Comparison of ENCODE assay signal across 1 cellular context in the genomic region with DNA sequence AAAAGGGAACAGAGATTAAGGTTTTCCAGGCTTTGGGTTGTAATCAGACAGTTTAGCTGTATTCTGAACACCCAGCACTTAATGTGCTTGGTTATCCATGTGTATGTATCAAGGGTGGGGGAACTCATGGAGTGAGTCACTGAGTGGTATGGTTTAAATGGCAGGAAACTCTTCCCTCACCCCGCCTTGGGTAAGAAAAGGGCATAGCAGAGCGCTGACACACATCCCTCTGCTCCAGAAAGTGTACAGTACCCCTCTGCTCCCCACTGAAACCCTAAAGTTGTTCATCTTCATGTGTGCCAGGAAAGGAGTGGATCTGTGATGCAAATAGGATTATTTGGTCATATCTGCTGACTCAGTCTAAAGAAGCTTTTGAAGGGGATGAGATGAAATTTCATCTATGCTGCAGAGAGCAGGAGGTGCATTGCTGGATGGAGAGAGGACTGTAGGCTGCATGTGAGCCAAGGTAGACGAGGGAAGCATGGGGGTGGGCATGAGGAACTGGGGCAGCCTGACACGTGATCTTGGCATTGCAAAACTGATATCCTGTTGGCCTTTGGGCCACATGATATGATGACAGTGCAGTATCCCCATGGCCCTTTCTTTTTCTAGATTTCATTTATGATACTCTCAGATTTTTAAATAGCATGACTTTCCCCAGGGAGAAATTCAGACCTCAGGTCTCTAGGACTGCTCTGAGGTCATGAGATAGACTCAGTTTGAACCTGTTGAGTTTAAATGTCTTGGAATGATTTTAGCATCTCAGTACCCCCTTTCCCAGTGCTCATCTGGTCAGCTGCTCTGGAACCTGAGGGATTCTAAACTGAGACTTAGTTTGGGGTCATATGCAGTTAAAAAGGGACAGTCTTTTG.
TF ChIP-seq lines count a peak whose summit lies in the region.

No MANE protein-coding gene starts in this region.

TF ChIP-seq in GM12878, 131 proteins besides CTCF, POLR2A, EP300 and RAD21 (continued from another document):
- TF ChIP-seq, protein P1, sequence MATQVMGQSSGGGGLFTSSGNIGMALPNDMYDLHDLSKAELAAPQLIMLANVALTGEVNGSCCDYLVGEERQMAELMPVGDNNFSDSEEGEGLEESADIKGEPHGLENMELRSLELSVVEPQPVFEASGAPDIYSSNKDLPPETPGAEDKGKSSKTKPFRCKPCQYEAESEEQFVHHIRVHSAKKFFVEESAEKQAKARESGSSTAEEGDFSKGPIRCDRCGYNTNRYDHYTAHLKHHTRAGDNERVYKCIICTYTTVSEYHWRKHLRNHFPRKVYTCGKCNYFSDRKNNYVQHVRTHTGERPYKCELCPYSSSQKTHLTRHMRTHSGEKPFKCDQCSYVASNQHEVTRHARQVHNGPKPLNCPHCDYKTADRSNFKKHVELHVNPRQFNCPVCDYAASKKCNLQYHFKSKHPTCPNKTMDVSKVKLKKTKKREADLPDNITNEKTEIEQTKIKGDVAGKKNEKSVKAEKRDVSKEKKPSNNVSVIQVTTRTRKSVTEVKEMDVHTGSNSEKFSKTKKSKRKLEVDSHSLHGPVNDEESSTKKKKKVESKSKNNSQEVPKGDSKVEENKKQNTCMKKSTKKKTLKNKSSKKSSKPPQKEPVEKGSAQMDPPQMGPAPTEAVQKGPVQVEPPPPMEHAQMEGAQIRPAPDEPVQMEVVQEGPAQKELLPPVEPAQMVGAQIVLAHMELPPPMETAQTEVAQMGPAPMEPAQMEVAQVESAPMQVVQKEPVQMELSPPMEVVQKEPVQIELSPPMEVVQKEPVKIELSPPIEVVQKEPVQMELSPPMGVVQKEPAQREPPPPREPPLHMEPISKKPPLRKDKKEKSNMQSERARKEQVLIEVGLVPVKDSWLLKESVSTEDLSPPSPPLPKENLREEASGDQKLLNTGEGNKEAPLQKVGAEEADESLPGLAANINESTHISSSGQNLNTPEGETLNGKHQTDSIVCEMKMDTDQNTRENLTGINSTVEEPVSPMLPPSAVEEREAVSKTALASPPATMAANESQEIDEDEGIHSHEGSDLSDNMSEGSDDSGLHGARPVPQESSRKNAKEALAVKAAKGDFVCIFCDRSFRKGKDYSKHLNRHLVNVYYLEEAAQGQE (IDR thresholded peaks at IDR 0.05; ENCODE audit: low read depth, low read length) = no peak
- TF ChIP-seq FOXM1 (IDR thresholded peaks at IDR 0.05; ENCODE audit: low read depth, low read length) (no peak), MYC (IDR thresholded peaks at IDR 0.05; ENCODE audit: insufficient read depth, insufficient read length, insufficient replicate concordance, low read length, severe bottlenecking) (no peak), SREBF2 (IDR thresholded peaks at IDR 0.05; ENCODE audit: low read length) (no peak)
